ENCODE assay signal across 18 cellular contexts in genomic region chr15:58386641-58387040, GRCh38. TPM values are rescaled to one million over a fixed set of nuclear protein-coding genes. Genes with fewer than 3 reads are reported as not detected.
A peak's percentile ranks its signal among the peaks of the same experiment; 100 is the strongest.
DNase-seq lines count a peak whose midpoint lies in the region; ATAC-seq, FAIRE-seq and TF ChIP-seq lines count a peak whose summit lies in the region.
"Had no signal": no experiment of that assay in that cellular context is flagged by ENCODE, and none has a peak within 500 bp of the region (broad histone marks: within the 10 kb centered on the region; RNA-seq: fewer than 3 reads in every experiment).

No MANE protein-coding gene starts in this region.

- H3K27me3 ChIP-seq in IMR-90 (ENCODE audit: control insufficient read depth, insufficient read depth, low read length) (no peaks in the 10 kb centered on the region), mesenchymal stem cell (ENCODE audit: control insufficient read depth in 1 of 2, insufficient read depth in 1 of 2, low read length in 2 of 2) (no peaks in the 10 kb centered on the region), suprapubic skin (no peaks in the 10 kb centered on the region)

- H3K79me1 ChIP-seq in IMR-90 (ENCODE audit: low read depth in 1 of 2, low read length in 2 of 2), result no peaks in the 10 kb centered on the region
- H3K79me1 ChIP-seq in mesenchymal stem cell (replicated peaks; ENCODE audit: low read length, poor library complexity, severe bottlenecking), result no peaks in the 10 kb centered on the region

- H3K56ac ChIP-seq in IMR-90 (ENCODE audit: extremely low read depth, insufficient read depth, low read length), result no peak overlapping the region

- H2BK12ac ChIP-seq in mesenchymal stem cell (ENCODE audit: low read length in 2 of 2), result no peak overlapping the region

- H4K8ac ChIP-seq in IMR-90 (ENCODE audit: low read depth in 2 of 2, low read length in 2 of 2) (no peak overlapping the region), mesenchymal stem cell (ENCODE audit: low read length) (no peak overlapping the region)

- peaks cover 5% of the 10 kb centered on the region; the same call in 1 of the 2 replicates for H3K9me1 ChIP-seq in IMR-90 (ENCODE audit: insufficient read depth, low read length)

- no peak for TF ChIP-seq POLR2A in A549 (IDR thresholded peaks at IDR 0.05; ENCODE audit: low read length)
- no peak for TF ChIP-seq POLR2A in IMR-90 (IDR thresholded peaks at IDR 0.05; ENCODE audit: low read depth, low read length)
- TF ChIP-seq POLR2A in suprapubic skin (IDR thresholded peaks at IDR 0.05), result no peak

- H2AFZ ChIP-seq in IMR-90 (replicated peaks; ENCODE audit: low read length, poor library complexity) (no peak overlapping the region), mesenchymal stem cell (ENCODE audit: low read depth, low read length) (no peak overlapping the region)

- TF ChIP-seq CTCF in A549 (IDR thresholded peaks at IDR 0.05) (no peak), IMR-90 (conservative IDR thresholded peaks at IDR 0.05; ENCODE audit: low read depth, low read length) (no peak), suprapubic skin (IDR thresholded peaks at IDR 0.05) (no peak)

- H2AK9ac ChIP-seq in IMR-90 (replicated peaks; ENCODE audit: low read depth, low read length, poor library complexity), result no peak overlapping the region

- H3K4me3 ChIP-seq in A549, result no peak overlapping the region
- no peak overlapping the region for H3K4me3 ChIP-seq in IMR-90 (ENCODE audit: insufficient read depth, low read depth, low read length)
- peak overlapping the region in 1 of 2 experiments; percentile 16 for H3K4me3 ChIP-seq in mesenchymal stem cell (ENCODE audit: insufficient read depth in 1 of 2, low read depth in 1 of 2, low read length in 2 of 2)
- no peak overlapping the region for H3K4me3 ChIP-seq in suprapubic skin
- H3K4me3 ChIP-seq: HAP-1 had no signal

- H4K20me1 ChIP-seq in IMR-90 (ENCODE audit: insufficient read depth, low read length), result no peaks in the 10 kb centered on the region

- no peak overlapping the region for H2AK5ac ChIP-seq in IMR-90 (ENCODE audit: low read depth, low read length)
- no peak overlapping the region for H2AK5ac ChIP-seq in mesenchymal stem cell (ENCODE audit: low read length, severe bottlenecking)

- WGBS in A549 (ENCODE audit: missing lambda C conversion rate), result 64% methylated on average over 3 of the region's 3 CpGs
- no CpG with 5 or more reads among the region's 3 CpGs for WGBS in IMR-90 (ENCODE audit: extremely low coverage in 2 of 2, insufficient read length in 1 of 2), 2 experiments
- WGBS in mesenchymal stem cell, result 97% methylated on average over 2 of the region's 3 CpGs
- 80% methylated on average over 3 of the region's 3 CpGs for WGBS in suprapubic skin

- 0 out of 2 replicates have a peak overlapping the region, but pooled peaks have one; percentile 54 for H2BK120ac ChIP-seq in IMR-90 (ENCODE audit: low read depth, low read length)
- no peak overlapping the region for H2BK120ac ChIP-seq in mesenchymal stem cell (ENCODE audit: low read depth, low read length)

- POLR2A ChIA-PET in A549 (lab: Yijun Ruan, JAX), result no interaction called here
- POLR2A ChIA-PET in IMR-90 (lab: Charles Lee; ENCODE audit: unreplicated experiment), result interaction anchor here (0.7 kb wide), 1 partner anchor 10 kb away, joined by 3 read pairs; no protein-coding TSS in a partner anchor

- H3K18ac ChIP-seq in IMR-90 (ENCODE audit: low read depth, low read length) (peak overlapping the region; percentile 53; the same call in 1 of the 2 replicates), mesenchymal stem cell (ENCODE audit: low read depth in 1 of 2, low read length in 2 of 2) (no peak overlapping the region)

- H3K23ac ChIP-seq in IMR-90 (ENCODE audit: low read depth, low read length) (no peak overlapping the region), mesenchymal stem cell (ENCODE audit: low read length in 2 of 2) (no peak overlapping the region)

- peak overlapping the region; percentile 55; the same call in 1 of the 2 replicates for H2BK20ac ChIP-seq in IMR-90 (ENCODE audit: low read depth, low read length)

- in situ Hi-C loops in IMR-90 (cut with MboI; ENCODE audit: low sequenced_read_pairs), result no loop called here

- peak; percentile 7 for FAIRE-seq in A549 (lab: Jason Lieb, UNC)
- FAIRE-seq: D721Med, GM12892, H1 had no signal

- dilution Hi-C loops in IMR-90 (cut with HindIII; ENCODE audit: low sequenced_read_pairs, unreplicated experiment), result no loop called here

- H2BK15ac ChIP-seq in IMR-90 (ENCODE audit: low read depth, low read length) (0 out of 3 replicates have a peak overlapping the region, but pooled peaks have one; percentile 42), mesenchymal stem cell (ENCODE audit: low read depth, poor library complexity, severe bottlenecking) (no peak overlapping the region)

- BruUV-seq in IMR-90 (replicated peaks; lab: Mats Ljungman, UMichigan), result no TSS peak

- H4K5ac ChIP-seq in IMR-90 (ENCODE audit: low read depth, low read length), result peak overlapping the region; percentile 12; the same call in 1 of the 2 replicates

- H3K9ac ChIP-seq in IMR-90 (ENCODE audit: low read depth, low read length) (no peak overlapping the region), mesenchymal stem cell (ENCODE audit: low read length) (peak overlapping the region; percentile 81)
- H3K9ac ChIP-seq: KMS-11 had no signal

- no peak for TF ChIP-seq RAD21 in A549 (conservative IDR thresholded peaks at IDR 0.05 in 1 of 2, IDR thresholded peaks at IDR 0.05 in 1 of 2)
- TF ChIP-seq RAD21 in IMR-90 (IDR thresholded peaks at IDR 0.05; ENCODE audit: low read length), result no peak

- CTCF ChIA-PET in A549 (lab: Yijun Ruan, JAX), result interaction anchor here (1.1 kb wide), 1 partner anchor 11 kb away, joined by 3 read pairs; no protein-coding TSS in a partner anchor
- CTCF ChIA-PET in IMR-90 (lab: Yijun Ruan, JAX), result interaction anchor here (1.4 kb wide), 1 partner anchor 54 kb away, joined by 4 read pairs; no protein-coding TSS in a partner anchor

- H3K4me1 ChIP-seq in A549 (peaks cover 8% of the 10 kb centered on the region; the same call in 2 of the 3 replicates), IMR-90 (ENCODE audit: control insufficient read depth, insufficient read depth, low read length) (peaks cover 8% of the 10 kb centered on the region), mesenchymal stem cell (ENCODE audit: control insufficient read depth, insufficient read depth, low read depth, low read length) (peaks cover 2% of the 10 kb centered on the region), suprapubic skin (peaks cover 6% of the 10 kb centered on the region)
- H3K4me1 ChIP-seq: HAP-1 had no signal

- peak overlapping the region in 1 of 2 experiments; percentile 46; a peak in 4 of 6 replicates for H3K27ac ChIP-seq in A549
- H3K27ac ChIP-seq in IMR-90 (ENCODE audit: insufficient read depth, low read length), result no peak overlapping the region
- no peak overlapping the region for H3K27ac ChIP-seq in mesenchymal stem cell (ENCODE audit: low read length, poor library complexity, severe bottlenecking)
- peak overlapping the region; percentile 57 for H3K27ac ChIP-seq in suprapubic skin
- H3K27ac ChIP-seq: 22Rv1, KMS-11 had no signal

- H3K14ac ChIP-seq in IMR-90 (replicated peaks; ENCODE audit: low read depth, low read length), result peak overlapping the region; percentile 41; the same call in 1 of the 2 replicates
- H3K14ac ChIP-seq in mesenchymal stem cell (ENCODE audit: low read length in 2 of 2), result no peak overlapping the region

- H3K36me3 ChIP-seq in IMR-90 (ENCODE audit: control insufficient read depth, insufficient read depth, low read length) (no peaks in the 10 kb centered on the region), mesenchymal stem cell (ENCODE audit: control insufficient read depth in 1 of 2, insufficient read depth in 2 of 2, low read depth in 1 of 2, low read length in 2 of 2) (no peaks in the 10 kb centered on the region), suprapubic skin (no peaks in the 10 kb centered on the region)
- H3K36me3 ChIP-seq: HAP-1 had no signal

- intact Hi-C loops in IMR-90 (cut with micrococcal nuclease) (loop anchor here (5.0 kb wide), 1 partner anchor 166 kb away; no protein-coding TSS in a partner anchor), posterior vena cava (cut with DNase I) (no loop called here)

- H4K91ac ChIP-seq in IMR-90 (ENCODE audit: insufficient read depth, low read depth, low read length) (peak overlapping the region; percentile 35; the same call in 1 of the 2 replicates), mesenchymal stem cell (ENCODE audit: low read length) (no peak overlapping the region)

- H2BK5ac ChIP-seq in IMR-90 (ENCODE audit: low read depth, low read length, poor library complexity, severe bottlenecking) (no peak overlapping the region), mesenchymal stem cell (ENCODE audit: low read depth, low read length, poor library complexity, severe bottlenecking) (no peak overlapping the region)

- TF ChIP-seq EP300 in A549 (IDR thresholded peaks at IDR 0.05) (no peak), suprapubic skin (IDR thresholded peaks at IDR 0.05) (no peak)

- no peak for DNase-seq in A549 (ENCODE audit: low read depth in 1 of 2, low spot score in 1 of 2)
- no peak for DNase-seq in IMR-90
- no peak for DNase-seq in mesenchymal stem cell
- no peak for DNase-seq in suprapubic skin (ENCODE audit: low spot score in 2 of 2)
- no peak for DNase-seq in posterior vena cava (ENCODE audit: low spot score)
- no peak for DNase-seq in NCI-H748 treated with DMSO at 0.1 percent for 48 hours (lab: John Stamatoyannopoulos, UW)
- DNase-seq: CD8-positive, alpha-beta T cell; COR-L47; DND-41; GDM1 had no signal

- no peaks in the 10 kb centered on the region for H3K9me3 ChIP-seq in A549
- H3K9me3 ChIP-seq in IMR-90 (ENCODE audit: control insufficient read depth, insufficient read depth, low read length), result no peaks in the 10 kb centered on the region
- H3K9me3 ChIP-seq in mesenchymal stem cell (ENCODE audit: control insufficient read depth, low read length), result no peaks in the 10 kb centered on the region
- H3K9me3 ChIP-seq in suprapubic skin, result no peaks in the 10 kb centered on the region
- H3K9me3 ChIP-seq: HAP-1 had no signal

- H3K4ac ChIP-seq in IMR-90 (ENCODE audit: low read depth, low read length) (peak overlapping the region; percentile 19; the same call in 1 of the 2 replicates), mesenchymal stem cell (ENCODE audit: low read depth in 1 of 2, low read length in 2 of 2) (no peak overlapping the region)

- ATAC-seq in A549, result no peak
- no peak for ATAC-seq in IMR-90 (ENCODE audit: low read depth)
- no peak for ATAC-seq in HG03175 (IDR thresholded peaks at IDR 0.05; ENCODE audit: unreplicated experiment)
- ATAC-seq: CD8-positive, alpha-beta T cell had no signal

- H3K4me2 ChIP-seq in A549 (no peak overlapping the region), IMR-90 (ENCODE audit: low read depth, low read length) (no peak overlapping the region), mesenchymal stem cell (ENCODE audit: low read length, poor library complexity, severe bottlenecking) (no peak overlapping the region)
- H3K4me2 ChIP-seq: KMS-11 had no signal

RNA-seq across cellular contexts. Expression of gene LIPC, which starts 45.1 kb away (rescaled TPM):
- polyA plus RNA-seq in A549 (2011; rRNA removed) (0.08 and 0.13 TPM in 2 replicates), A549 (2017; fragmentation: RNase III; extraction: RNeasy Plus Mini Kit Qiagen cat#74134 plus additional on column Dnase treatment) (0.30 to 0.34 TPM (median 0.32 TPM) in 3 replicates), IMR-90 (2012; rRNA removed) (0.07 and 0.14 TPM in 2 replicates)
- polyA plus RNA-seq in A549 (2012; cell fraction: cytosol; rRNA removed), result 0.07 and 0.13 TPM in 2 replicates
- 0.19 and 0.22 TPM in 2 replicates for polyA plus RNA-seq in A549 (2012; cell fraction: nucleus; rRNA removed)
- polyA minus RNA-seq in A549 (2011; rRNA and poly(A)+ RNA removed), result 0.58 TPM in 1 of 2 replicates, not detected in the other
- total RNA-seq in IMR-90 (2012; rRNA removed) (under 0.01 TPM in 1 of 2 replicates, not detected in the other), suprapubic skin (under 1 TPM in 2 of 4 donors, not detected in 2; 0.26 to 0.96 TPM), posterior vena cava (1 to 10 TPM in 1 of 2 donors, under 1 TPM in 1; 0.14 to 1.2 TPM)
- polyA plus RNA-seq in IMR-90 (2012; cell fraction: cytosol; rRNA removed), result 0.05 and 0.19 TPM in 2 replicates
- 0.12 TPM in 1 of 2 replicates, not detected in the other for polyA plus RNA-seq in IMR-90 (2012; cell fraction: nucleus; rRNA removed; ENCODE audit: low replicate concordance)
- polyA plus RNA-seq in mesenchymal stem cell (2013, experiment 1 of 2), result not detected
- polyA plus RNA-seq in mesenchymal stem cell (2013, experiment 2 of 2), result not detected
- total RNA-seq: H1, HT-29 had no signal
- polyA plus RNA-seq: H1 had no signal
